In the genomic region with DNA sequence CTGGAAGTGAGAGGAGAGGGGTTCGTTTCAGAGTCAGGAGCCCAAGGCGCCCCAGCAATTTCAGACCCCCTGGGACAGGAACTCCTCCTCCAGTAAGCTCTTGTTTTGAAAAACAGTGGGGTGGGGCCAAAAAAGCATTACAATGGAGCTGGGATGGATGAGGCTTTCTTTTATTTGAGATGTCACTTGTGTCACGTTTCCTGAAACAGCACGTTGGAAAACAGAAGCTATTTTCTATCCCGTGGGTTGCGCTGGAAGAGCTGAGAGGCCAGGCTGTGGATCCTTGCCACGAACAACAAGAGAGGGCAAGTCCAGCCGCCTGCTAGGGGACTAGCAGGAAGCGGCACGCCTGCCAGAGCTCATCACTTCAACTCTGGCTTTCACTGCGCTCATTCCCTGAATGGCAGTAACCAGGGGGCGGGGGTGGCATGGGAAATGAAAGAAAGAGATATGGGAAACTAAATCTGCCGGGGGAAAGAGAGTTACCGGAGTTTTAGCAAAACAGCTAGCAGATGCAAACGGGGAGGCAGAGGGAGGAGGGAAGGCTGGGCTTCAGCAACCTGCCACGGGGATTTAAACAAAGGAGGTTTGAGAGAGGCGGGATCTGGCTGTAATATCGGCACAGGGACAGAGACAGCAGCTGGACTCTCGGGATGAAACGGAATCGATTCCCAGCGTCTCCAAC, we compare ENCODE assay signal across 9 cellular contexts. TPM values are rescaled to one million over a fixed set of nuclear protein-coding genes. Genes with fewer than 3 reads are reported as not detected.
DNase-seq lines count a peak whose midpoint lies in the region; TF ChIP-seq lines count a peak whose summit lies in the region.
"Had no signal": no experiment of that assay in that cellular context is flagged by ENCODE, and none has a peak within 500 bp of the region (broad histone marks: within the 10 kb centered on the region; RNA-seq: fewer than 3 reads in every experiment).

No MANE protein-coding gene starts in this region.

- H3K27ac ChIP-seq in colonic mucosa (peak overlapping the region; percentile 51), substantia nigra (ENCODE audit: low read depth, low read length, poor library complexity, severe bottlenecking) (peak overlapping the region; percentile 32)

- DNase-seq in DMS114 treated with DMSO at 0.1 percent for 48 hours (lab: John Stamatoyannopoulos, UW; ENCODE audit: unreplicated experiment), result peak; percentile 25
- peak; percentile 69 to 84 for DNase-seq in NCI-H446 (lab: John Stamatoyannopoulos, UW)
- peak; percentile 55 for DNase-seq in colonic mucosa
- peak; percentile 20 for DNase-seq in kidney tubule cell (ENCODE audit: low spot score)
- peak in 37 of 49 donors; percentile 6 to 83 (median 33) for DNase-seq in substantia nigra (lab: John Stamatoyannopoulos, UW)
- no peak for DNase-seq in mesenteric fat pad (ENCODE audit: low spot score)
- DNase-seq in activated CD8-positive, alpha-beta memory T cell treated with anti-CD3 and anti-CD28 coated beads for 24 hours, result no peak
- DNase-seq in NOMO-1 (lab: John Stamatoyannopoulos, UW; ENCODE audit: unreplicated experiment in 2 of 2), result no peak
- DNase-seq: activated naive CD8-positive, alpha-beta T cell treated with anti-CD3 and anti-CD28 coated beads, Interleukin-2, amount 10 ng/mL, durations not matched to agents 7 days and 5 days had no signal

- peak overlapping the region; percentile 16 for H3K4me3 ChIP-seq in colonic mucosa

- H3K36me3 ChIP-seq in colonic mucosa, result no peaks in the 10 kb centered on the region

- H3K9ac ChIP-seq in colonic mucosa (ENCODE audit: low read depth in 2 of 2, low read length in 2 of 2), result peak overlapping the region; percentile 12 to 44

- TF ChIP-seq CTCF in colonic mucosa (IDR thresholded peaks at IDR 0.05), result no peak

- no peaks in the 10 kb centered on the region for H3K9me3 ChIP-seq in colonic mucosa

- H3K4me1 ChIP-seq in colonic mucosa, result peaks cover 4% of the 10 kb centered on the region

- intact Hi-C loops in colonic mucosa (cut with DNase I), result no loop called here

- H3K27me3 ChIP-seq in colonic mucosa, result no peaks in the 10 kb centered on the region

RNA-seq across cellular contexts. Expression of gene GCNT2, which starts 34.6 kb away (rescaled TPM):
- 1 to 10 TPM; 9.8 to 9.9 TPM for total RNA-seq in colonic mucosa
- 3.0 TPM for total RNA-seq in mesenteric fat pad

Comparison
In these comparisons a context has a peak if more than half of its experiments do, and no peak if none do; other contexts are left out.
1. DNase-seq: peak in DMS114 treated with DMSO at 0.1 percent for 48 hours (single experiment), NCI-H446 (2 of 2), colonic mucosa (single experiment), kidney tubule cell (single experiment) and substantia nigra (37 of 49); none in mesenteric fat pad (single experiment), activated CD8-positive, alpha-beta memory T cell treated with anti-CD3 and anti-CD28 coated beads for 24 hours (single experiment) and NOMO-1 (0 of 2).